Comparison of ENCODE assay signal across 1 cellular context in genomic region chr3:129121792-129122696, GRCh38.
TF ChIP-seq lines count a peak whose summit lies in the region.

RAB43 (minus strand) TSS chr3:129121804; CDS start chr3:129121489, 315 bp downstream.

TF ChIP-seq in HEK293, 187 proteins besides CTCF, POLR2A, EP300 and RAD21 (continued from another document):
- TF ChIP-seq ZNF280D (tag by site-specific recombination; IDR thresholded peaks at IDR 0.05) = no peak
- TF ChIP-seq ZNF529 (tag by site-specific recombination; IDR thresholded peaks at IDR 0.05; ENCODE audit: insufficient replicate concordance) = no peak
- no peak for TF ChIP-seq OSR2 (tag by site-specific recombination; IDR thresholded peaks at IDR 0.05)
- TF ChIP-seq ZNF776 (tag by site-specific recombination; IDR thresholded peaks at IDR 0.05; ENCODE audit: borderline replicate concordance) = no peak
- no peak for TF ChIP-seq ZNF114 (tag by site-specific recombination; IDR thresholded peaks at IDR 0.05)
- peak; percentile 55 for TF ChIP-seq ZBTB8A (tag by site-specific recombination; IDR thresholded peaks at IDR 0.05)
- no peak for TF ChIP-seq MEIS1 (CRISPR knock-in tag; IDR thresholded peaks at IDR 0.05; ENCODE audit: borderline replicate concordance)
- no peak for TF ChIP-seq ZNF175 (tag by site-specific recombination; IDR thresholded peaks at IDR 0.05)
- no peak for TF ChIP-seq PBX3 (CRISPR knock-in tag; IDR thresholded peaks at IDR 0.05)
- TF ChIP-seq ZNF558 (tag by site-specific recombination; IDR thresholded peaks at IDR 0.05) = no peak
- TF ChIP-seq ZNF837 (tag by site-specific recombination; IDR thresholded peaks at IDR 0.05) = no peak
- TF ChIP-seq ZSCAN23 (tag by site-specific recombination; IDR thresholded peaks at IDR 0.05) = no peak
- TF ChIP-seq GLI4 (tag by site-specific recombination; IDR thresholded peaks at IDR 0.05) = no peak
- no peak for TF ChIP-seq ZNF660 (tag by site-specific recombination; IDR thresholded peaks at IDR 0.05)
- TF ChIP-seq INSM2 (tag by site-specific recombination; IDR thresholded peaks at IDR 0.05) = no peak
- peak; percentile 63 for TF ChIP-seq GLIS1 (tag by site-specific recombination; IDR thresholded peaks at IDR 0.05)
- TF ChIP-seq ZFP3 (tag by site-specific recombination; IDR thresholded peaks at IDR 0.05; ENCODE audit: low read depth) = no peak
- peak; percentile 98 for TF ChIP-seq ZFHX2 (tag by site-specific recombination; conservative IDR thresholded peaks at IDR 0.05)
- no peak for TF ChIP-seq BCL11A (tag by site-specific recombination; IDR thresholded peaks at IDR 0.05; ENCODE audit: low read depth)
- TF ChIP-seq TCF7L2 (IDR thresholded peaks at IDR 0.05; ENCODE audit: borderline replicate concordance, low read depth, low read length) = no peak
- no peak for TF ChIP-seq ZNF24 (tag by site-specific recombination; IDR thresholded peaks at IDR 0.05)
- TF ChIP-seq REPIN1 (tag by site-specific recombination; IDR thresholded peaks at IDR 0.05; ENCODE audit: low read depth) = no peak
- peak; percentile 78 for TF ChIP-seq KLF9 (tag by site-specific recombination; IDR thresholded peaks at IDR 0.05; ENCODE audit: low read depth)
